18 cellular contexts compared by ENCODE assay signal in genomic region chr4:99722006-99722405, GRCh38.
DNase-seq lines count a peak whose midpoint lies in the region; ATAC-seq, FAIRE-seq and TF ChIP-seq lines count a peak whose summit lies in the region.
"Had no signal": no experiment of that assay in that cellular context is flagged by ENCODE, and none has a peak within 500 bp of the region (broad histone marks: within the 10 kb centered on the region; RNA-seq: fewer than 3 reads in every experiment).

No MANE protein-coding gene starts in this region.

- H3K14ac ChIP-seq in H1 (ENCODE audit: insufficient read length), result no peak overlapping the region

- no peak overlapping the region for H3K18ac ChIP-seq in H1 (ENCODE audit: extremely low read depth, low read length)

- DNase-seq in Calu3 (no peak), H1 (ENCODE audit: low read depth in 1 of 2, low spot score in 2 of 2) (no peak), nephron progenitor cell (no peak), T-helper 17 cell (no peak), T-helper 2 cell (no peak)
- no peak for DNase-seq in stimulated activated effector memory CD8-positive, alpha-beta T cell treated with anti-CD3 and anti-CD28 coated beads, Interleukin-12 subunit alpha, Interleukin-12 subunit beta, amount 100 ng/mL, for 72 hours (ENCODE audit: low spot score in 2 of 2)
- DNase-seq: activated CD8-positive, alpha-beta memory T cell treated with anti-CD3 and anti-CD28 coated beads for 24 hours; BE2C; naive thymus-derived CD4-positive, alpha-beta T cell; NCI-H2081; NCI-H526 had no signal

- no peak overlapping the region for H3K4me3 ChIP-seq in H1 (ENCODE audit: extremely low read depth in 1 of 4, insufficient read depth in 2 of 4, low read depth in 3 of 4, low read length in 4 of 4)
- H3K4me3 ChIP-seq: suprapubic skin had no signal

- H3K9me3 ChIP-seq in H1 (ENCODE audit: insufficient read depth in 2 of 2, low read depth in 1 of 2, low read length in 1 of 2) (0 out of 4 replicates have a peak, but pooled peaks cover 0 to 2% of the 10 kb centered on the region in 2 experiments), T-helper 17 cell (ENCODE audit: control insufficient read depth, low read length, poor library complexity, severe bottlenecking) (no peaks in the 10 kb centered on the region)
- H3K9me3 ChIP-seq: BE2C, suprapubic skin had no signal

- H3K23me2 ChIP-seq in H1 (ENCODE audit: low read depth, low read length), result no peaks in the 10 kb centered on the region

- H3K9ac ChIP-seq in H1 (replicated peaks in 1 of 4; ENCODE audit: extremely low read depth in 1 of 4, low read depth in 3 of 4, low read length in 3 of 4), result no peak overlapping the region

- no peak for TF ChIP-seq RAD21 in Ishikawa (IDR thresholded peaks at IDR 0.05; ENCODE audit: low read depth)
- no peak for TF ChIP-seq RAD21 in H1 (IDR thresholded peaks at IDR 0.05 in 1 of 2, conservative IDR thresholded peaks at IDR 0.05 in 1 of 2; ENCODE audit: low read depth in 2 of 2, low read length in 2 of 2)

- no peak overlapping the region for H3K27ac ChIP-seq in H1 (ENCODE audit: low read depth, low read length)
- H3K27ac ChIP-seq: suprapubic skin, VCaP had no signal

- no peak overlapping the region for H4K5ac ChIP-seq in H1 (ENCODE audit: insufficient read length, low read depth, low read length)

- H2BK12ac ChIP-seq in H1 (ENCODE audit: low read depth, low read length), result no peak overlapping the region

- H3K79me1 ChIP-seq in H1 (ENCODE audit: low read depth, low read length), result no peaks in the 10 kb centered on the region

- 75% methylated on average over 1 of the region's 1 CpG; no CpG with 5 or more reads in 1 of the 2 experiments for WGBS in H1 (ENCODE audit: extremely low coverage in 1 of 2, insufficient coverage in 1 of 2, insufficient read length in 1 of 2, insufficient replicate concordance in 2 of 2, low coverage in 1 of 2, low lambda C conversion rate in 2 of 2, missing lambda C conversion rate in 1 of 2), 2 experiments

- no peaks in the 10 kb centered on the region for H3K27me3 Mint-ChIP-seq in Calu3 (ENCODE audit: unreplicated experiment)
- H3K27me3 Mint-ChIP-seq in nephron progenitor cell (ENCODE audit: low read depth, poor library complexity), result no peaks in the 10 kb centered on the region
- peaks cover 22% of the 10 kb centered on the region for H3K27me3 Mint-ChIP-seq in T-helper 17 cell
- H3K27me3 Mint-ChIP-seq: progenitor cell of endocrine pancreas had no signal

- H3K4me1 ChIP-seq in H1 (replicated peaks in 1 of 4; ENCODE audit: control insufficient read depth in 3 of 4, insufficient read depth in 4 of 4, low read length in 3 of 4), result peaks cover 0 to 8% (median 3%) of the 10 kb centered on the region in 4 experiments; a peak in 6 of 7 replicates
- H3K4me1 ChIP-seq: BE2C had no signal

- TF ChIP-seq CTCF in Calu3 (IDR thresholded peaks at IDR 0.05; ENCODE audit: unreplicated experiment), result no peak
- TF ChIP-seq CTCF in H1 (IDR thresholded peaks at IDR 0.05; ENCODE audit: control extremely low read depth in 1 of 3, insufficient read depth in 1 of 3, low read depth in 1 of 3, low read length in 3 of 3), result no peak
- no peak for TF ChIP-seq CTCF in nephron progenitor cell (IDR thresholded peaks at IDR 0.05)

- no peaks in the 10 kb centered on the region for H3K79me2 ChIP-seq in H1 (ENCODE audit: control insufficient read depth in 1 of 2, insufficient read depth in 2 of 2, low read length in 2 of 2)

- no peak overlapping the region for H3K4me2 ChIP-seq in H1 (ENCODE audit: insufficient read depth in 1 of 2, low read depth in 2 of 2, low read length in 2 of 2)

- TF ChIP-seq EP300 in Ishikawa (IDR thresholded peaks at IDR 0.05; ENCODE audit: borderline replicate concordance) (peak; percentile 21; the same call in 1 of the 2 replicates), H1 (IDR thresholded peaks at IDR 0.05; ENCODE audit: borderline replicate concordance in 1 of 2, low read depth in 2 of 2, low read length in 2 of 2) (no peak)

- FAIRE-seq in H1 (lab: Jason Lieb, UNC), result no peak

- peaks cover 10% of the 10 kb centered on the region for H3K4me1 Mint-ChIP-seq in Calu3 (ENCODE audit: low read depth, unreplicated experiment)
- peaks cover 40% of the 10 kb centered on the region for H3K4me1 Mint-ChIP-seq in nephron progenitor cell
- H3K4me1 Mint-ChIP-seq in T-helper 17 cell, result no peaks in the 10 kb centered on the region
- no peaks in the 10 kb centered on the region for H3K4me1 Mint-ChIP-seq in stimulated activated effector memory CD8-positive, alpha-beta T cell treated with anti-CD3 and anti-CD28 coated beads, Interleukin-12 subunit alpha, Interleukin-12 subunit beta, amount 100 ng/mL, for 72 hours
- H3K4me1 Mint-ChIP-seq: naive thymus-derived CD4-positive, alpha-beta T cell had no signal

- CTCF ChIA-PET in Calu3 (lab: Charles Lee) (no interaction called here), H1 (lab: Charles Lee; ENCODE audit: partially characterized antibody) (interaction anchor here (0.7 to 3.9 kb wide), 5 partner anchors 11 to 86 kb away, joined by 3 to 26 read pairs (median 8); no protein-coding TSS in a partner anchor)

- BruUV-seq in Calu3 (replicated peaks; lab: Mats Ljungman, UMichigan), result no TSS peak

- no peak overlapping the region for H3K23ac ChIP-seq in H1 (ENCODE audit: insufficient read length)

- H3K27ac Mint-ChIP-seq in Calu3 (ENCODE audit: unreplicated experiment) (peak overlapping the region; percentile 6), nephron progenitor cell (peak overlapping the region; percentile 9), T-helper 17 cell (no peak overlapping the region)
- H3K27ac Mint-ChIP-seq in stimulated activated effector memory CD8-positive, alpha-beta T cell treated with anti-CD3 and anti-CD28 coated beads, Interleukin-12 subunit alpha, Interleukin-12 subunit beta, amount 100 ng/mL, for 72 hours, result no peak overlapping the region
- H3K27ac Mint-ChIP-seq: activated T-helper 2 cell treated with anti-CD3 and anti-CD28 coated beads, Interferon-gamma antibody, Interleukin-2, Interleukin-4, amounts not matched to agents 10 μg/mL and 5 μg/mL and 100 μg/mL, durations not matched to agents 14 hours and 24 hours and 36 hours; naive thymus-derived CD4-positive, alpha-beta T cell; progenitor cell of endocrine pancreas had no signal

- no peaks in the 10 kb centered on the region for H3K36me3 ChIP-seq in H1 (ENCODE audit: control insufficient read depth in 2 of 4, insufficient read depth in 4 of 4, low read length in 3 of 4)
- H3K36me3 ChIP-seq: BE2C, suprapubic skin had no signal

- H2AFZ ChIP-seq in H1 (ENCODE audit: low read length), result peak overlapping the region; percentile 45; the same call in 1 of the 2 replicates

- TF ChIP-seq POLR2A in H1 (IDR thresholded peaks at IDR 0.05; ENCODE audit: control extremely low read depth in 1 of 2, low read depth in 2 of 2, low read length in 2 of 2), result no peak

- no peak overlapping the region for H4K8ac ChIP-seq in H1 (ENCODE audit: extremely low read depth, insufficient read depth, low read length)

- POLR2A ChIA-PET in H1 (lab: Charles Lee; ENCODE audit: partially characterized antibody), result no interaction called here

- no peaks in the 10 kb centered on the region for H4K20me1 ChIP-seq in H1 (replicated peaks in 1 of 2; ENCODE audit: control insufficient read depth in 1 of 2, insufficient read depth in 2 of 2, low read length in 2 of 2)

- H4K91ac ChIP-seq in H1 (replicated peaks; ENCODE audit: insufficient read length, low read length), result no peak overlapping the region

- no peak overlapping the region for H2BK15ac ChIP-seq in H1 (ENCODE audit: low read length)

- intact Hi-C loops in Calu3 (cut with micrococcal nuclease; ENCODE audit: unreplicated experiment), result loop anchor here (2.0 to 10.0 kb wide), 2 partner anchors 83 to 161 kb away; no protein-coding TSS in a partner anchor

- no peak overlapping the region for H2AK5ac ChIP-seq in H1 (ENCODE audit: low read depth, low read length)

- no peaks in the 10 kb centered on the region for H3K9me3 Mint-ChIP-seq in Calu3 (ENCODE audit: low read depth, unreplicated experiment)
- peaks cover 12% of the 10 kb centered on the region for H3K9me3 Mint-ChIP-seq in nephron progenitor cell
- H3K9me3 Mint-ChIP-seq in stimulated activated effector memory CD8-positive, alpha-beta T cell treated with anti-CD3 and anti-CD28 coated beads, Interleukin-12 subunit alpha, Interleukin-12 subunit beta, amount 100 ng/mL, for 72 hours, result no peaks in the 10 kb centered on the region
- H3K9me3 Mint-ChIP-seq: activated T-helper 2 cell treated with anti-CD3 and anti-CD28 coated beads, Interferon-gamma antibody, Interleukin-2, Interleukin-4, amounts not matched to agents 10 μg/mL and 5 μg/mL and 100 μg/mL, durations not matched to agents 14 hours and 24 hours and 36 hours; naive thymus-derived CD4-positive, alpha-beta T cell had no signal

- H2BK120ac ChIP-seq in H1 (replicated peaks; ENCODE audit: low read depth, low read length), result no peak overlapping the region

- H3K4ac ChIP-seq in H1 (replicated peaks; ENCODE audit: insufficient read length, low read depth, low read length), result no peak overlapping the region

- no peak overlapping the region for H3K4me3 Mint-ChIP-seq in Calu3 (ENCODE audit: low read depth, unreplicated experiment)
- H3K4me3 Mint-ChIP-seq in nephron progenitor cell, result no peak overlapping the region
- no peak overlapping the region for H3K4me3 Mint-ChIP-seq in T-helper 17 cell
- no peak overlapping the region for H3K4me3 Mint-ChIP-seq in stimulated activated effector memory CD8-positive, alpha-beta T cell treated with anti-CD3 and anti-CD28 coated beads, Interleukin-12 subunit alpha, Interleukin-12 subunit beta, amount 100 ng/mL, for 72 hours
- H3K4me3 Mint-ChIP-seq: naive thymus-derived CD4-positive, alpha-beta T cell had no signal

- H2BK20ac ChIP-seq in H1 (ENCODE audit: low read length), result no peak overlapping the region

- no peak for ATAC-seq in GM18858 (IDR thresholded peaks at IDR 0.05; ENCODE audit: unreplicated experiment)
- no peak for ATAC-seq in T-helper 17 cell
- no peak for ATAC-seq in stimulated activated effector memory CD8-positive, alpha-beta T cell treated with anti-CD3 and anti-CD28 coated beads, Interleukin-12 subunit alpha, Interleukin-12 subunit beta, amount 100 ng/mL, for 72 hours
- ATAC-seq: left lobe of liver; naive thymus-derived CD4-positive, alpha-beta T cell had no signal

- H3K27me3 ChIP-seq in H1 (replicated peaks in 1 of 4; ENCODE audit: control insufficient read depth in 3 of 4, extremely low read depth in 1 of 4, insufficient read depth in 3 of 4, low read length in 3 of 4), result no peaks in the 10 kb centered on the region
- H3K27me3 ChIP-seq: BE2C, suprapubic skin had no signal

- no peaks in the 10 kb centered on the region for H3K36me3 Mint-ChIP-seq in Calu3 (ENCODE audit: insufficient read depth, unreplicated experiment)
- H3K36me3 Mint-ChIP-seq in nephron progenitor cell (ENCODE audit: low read depth), result no peaks in the 10 kb centered on the region
- H3K36me3 Mint-ChIP-seq in T-helper 17 cell (ENCODE audit: low read depth), result no peaks in the 10 kb centered on the region
- H3K36me3 Mint-ChIP-seq in stimulated activated effector memory CD8-positive, alpha-beta T cell treated with anti-CD3 and anti-CD28 coated beads, Interleukin-12 subunit alpha, Interleukin-12 subunit beta, amount 100 ng/mL, for 72 hours, result no peaks in the 10 kb centered on the region
- H3K36me3 Mint-ChIP-seq: naive thymus-derived CD4-positive, alpha-beta T cell had no signal

- H3K56ac ChIP-seq in H1 (replicated peaks; ENCODE audit: insufficient read length, low read depth, low read length), result no peak overlapping the region

- H2BK5ac ChIP-seq in H1 (ENCODE audit: low read depth, low read length), result no peak overlapping the region

TF ChIP-seq in H1, 55 proteins besides CTCF, POLR2A, EP300 and RAD21 (continues in another document):
- TF ChIP-seq SUZ12 (IDR thresholded peaks at IDR 0.05; ENCODE audit: low read length), result no peak

Comparison
In these comparisons a context has a peak if more than half of its experiments do, and no peak if none do; other contexts are left out.
1. H3K27ac Mint-ChIP-seq: peak in Calu3 (single experiment) and nephron progenitor cell (single experiment); none in T-helper 17 cell (single experiment) and stimulated activated effector memory CD8-positive, alpha-beta T cell treated with anti-CD3 and anti-CD28 coated beads, Interleukin-12 subunit alpha, Interleukin-12 subunit beta, amount 100 ng/mL, for 72 hours (single experiment).